In the genomic region with DNA sequence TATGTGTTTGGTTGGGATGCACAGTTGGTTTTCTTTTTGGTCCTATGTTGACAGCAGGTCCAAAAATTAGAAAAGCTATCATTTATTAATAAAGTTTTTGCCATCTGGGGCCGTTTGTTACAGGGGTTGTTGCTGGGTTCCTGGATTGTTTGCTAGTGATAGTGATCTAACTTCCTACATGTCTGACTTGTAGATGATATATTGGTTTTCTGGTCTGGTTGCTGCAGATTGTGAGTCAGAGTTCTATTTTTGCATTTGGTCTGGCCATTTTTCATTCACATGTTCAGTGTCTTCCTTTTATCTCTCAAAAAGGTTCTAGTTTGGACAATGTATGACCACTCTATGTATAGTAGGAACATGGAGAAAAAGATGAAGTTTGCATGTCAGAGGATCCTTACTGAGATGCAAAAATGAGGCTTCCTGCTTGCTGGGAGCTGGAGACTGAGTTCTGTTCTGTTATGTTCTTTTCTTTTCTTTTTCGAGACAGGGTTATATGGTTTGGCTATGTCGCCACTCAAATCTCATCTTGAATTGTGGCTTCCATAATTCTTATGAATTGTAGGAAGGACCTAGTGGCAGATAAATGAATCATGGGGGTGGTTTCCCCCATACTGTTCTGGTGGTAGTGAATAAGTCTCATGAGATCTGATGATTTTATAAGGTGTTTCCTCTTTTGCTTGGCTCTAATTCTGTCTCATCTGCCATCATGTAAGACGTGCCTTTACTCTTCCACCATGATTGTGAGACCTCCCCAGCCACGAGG, we compare ENCODE assay signal across 11 cellular contexts. TPM values are rescaled to one million over a fixed set of nuclear protein-coding genes. Genes with fewer than 3 reads are reported as not detected.
DNase-seq lines count a peak whose midpoint lies in the region; ATAC-seq, FAIRE-seq and TF ChIP-seq lines count a peak whose summit lies in the region.
"Had no signal": no experiment of that assay in that cellular context is flagged by ENCODE, and none has a peak within 500 bp of the region (broad histone marks: within the 10 kb centered on the region; RNA-seq: fewer than 3 reads in every experiment).

No MANE protein-coding gene starts in this region.

- no peak overlapping the region for H2AFZ ChIP-seq in astrocyte (ENCODE audit: low read depth, low read length)

- peaks cover 22% of the 10 kb centered on the region for H3K4me1 Mint-ChIP-seq in activated T-cell treated with anti-CD3 and anti-CD28 coated beads, Interleukin-2, amount 50 U/mL, for 4 hours (ENCODE audit: low read depth)
- H3K4me1 Mint-ChIP-seq in astrocyte (ENCODE audit: low read depth, unreplicated experiment), result peaks cover 6% of the 10 kb centered on the region

- no peak for DNase-seq in activated T-cell treated with anti-CD3 and anti-CD28 coated beads, Interleukin-2, amount 50 U/mL, for 4 hours
- no peak for DNase-seq in activated T-cell treated with anti-CD3 and anti-CD28 coated beads, Interleukin-2, amount 50 U/mL, for 48 hours
- DNase-seq in NOMO-1 treated with DMSO at 0.1 percent for 48 hours (lab: John Stamatoyannopoulos, UW; ENCODE audit: unreplicated experiment) (peak; percentile 96), astrocyte (ENCODE audit: low read depth) (peak; percentile 55), UCSD-AML1 (lab: John Stamatoyannopoulos, UW; ENCODE audit: unreplicated experiment) (no peak), 8988T (no peak), caudate nucleus (lab: John Stamatoyannopoulos, UW) (no peak)
- DNase-seq in stimulated activated naive CD8-positive, alpha-beta T cell treated with anti-CD3 and anti-CD28 coated beads, Interleukin-15, Interleukin-2, amounts not matched to agents 100 U/mL and 50 U/mL, for 24 hours, result no peak
- DNase-seq: spleen, tibial artery had no signal

- no peaks in the 10 kb centered on the region for H3K9me3 Mint-ChIP-seq in activated T-cell treated with anti-CD3 and anti-CD28 coated beads, Interleukin-2, amount 50 U/mL, for 4 hours
- no peaks in the 10 kb centered on the region for H3K9me3 Mint-ChIP-seq in astrocyte (ENCODE audit: unreplicated experiment)

- H3K36me3 ChIP-seq in astrocyte (ENCODE audit: insufficient read depth, low read length), result no peaks in the 10 kb centered on the region
- H3K36me3 ChIP-seq: spleen, tibial artery had no signal

- H3K27me3 Mint-ChIP-seq in activated T-cell treated with anti-CD3 and anti-CD28 coated beads, Interleukin-2, amount 50 U/mL, for 4 hours (ENCODE audit: low read depth), result no peaks in the 10 kb centered on the region
- no peaks in the 10 kb centered on the region for H3K27me3 Mint-ChIP-seq in astrocyte (ENCODE audit: low read depth, unreplicated experiment)

- H3K4me3 Mint-ChIP-seq in activated T-cell treated with anti-CD3 and anti-CD28 coated beads, Interleukin-2, amount 50 U/mL, for 4 hours, result no peak overlapping the region
- H3K4me3 Mint-ChIP-seq in astrocyte (ENCODE audit: unreplicated experiment), result no peak overlapping the region

- no peaks in the 10 kb centered on the region for H4K20me1 ChIP-seq in astrocyte (ENCODE audit: insufficient read depth, low read length)

- H3K27me3 ChIP-seq in astrocyte (ENCODE audit: insufficient read depth, low read length), result no peaks in the 10 kb centered on the region
- H3K27me3 ChIP-seq: spleen, tibial artery had no signal

- no peak for FAIRE-seq in astrocyte (lab: Jason Lieb, UNC)

- H3K27ac ChIP-seq in astrocyte (ENCODE audit: low read depth, low read length) (peak overlapping the region; percentile 18), caudate nucleus (ENCODE audit: low read depth, low read length) (no peak overlapping the region)
- H3K27ac ChIP-seq: tibial artery had no signal

- peaks cover 9% of the 10 kb centered on the region for H3K79me2 ChIP-seq in astrocyte (ENCODE audit: insufficient read depth, low read length)

- ATAC-seq in activated T-cell treated with anti-CD3 and anti-CD28 coated beads, Interleukin-2, amount 50 U/mL, for 4 hours, result peak; percentile 3 to 35
- peak; percentile 6 for ATAC-seq in stimulated activated naive CD8-positive, alpha-beta T cell treated with anti-CD3 and anti-CD28 coated beads, Interleukin-15, Interleukin-2, amounts not matched to agents 100 U/mL and 50 U/mL, for 24 hours

- H3K27ac Mint-ChIP-seq in astrocyte (ENCODE audit: unreplicated experiment), result peak overlapping the region; percentile 22

- H3K4me1 ChIP-seq in astrocyte (ENCODE audit: insufficient read depth, low read length), result peaks cover 13% of the 10 kb centered on the region

- TF ChIP-seq CTCF in astrocyte (IDR thresholded peaks at IDR 0.05; ENCODE audit: insufficient read depth, low read depth, low read length), result no peak

- H3K9ac ChIP-seq in astrocyte (ENCODE audit: low read length), result peak overlapping the region; percentile 45

- H3K9me3 ChIP-seq in astrocyte (ENCODE audit: insufficient read depth, low read depth, low read length), result no peaks in the 10 kb centered on the region
- H3K9me3 ChIP-seq: spleen, tibial artery had no signal

- H3K36me3 Mint-ChIP-seq in activated T-cell treated with anti-CD3 and anti-CD28 coated beads, Interleukin-2, amount 50 U/mL, for 4 hours (ENCODE audit: insufficient read depth), result no peaks in the 10 kb centered on the region
- no peaks in the 10 kb centered on the region for H3K36me3 Mint-ChIP-seq in astrocyte (ENCODE audit: low read depth, unreplicated experiment)

- peak overlapping the region; percentile 56 for H3K4me2 ChIP-seq in astrocyte (ENCODE audit: low read length)

- H3K4me3 ChIP-seq in astrocyte (ENCODE audit: insufficient read depth, low read depth, low read length), result no peak overlapping the region
- H3K4me3 ChIP-seq: lung, spleen, tibial artery had no signal

RNA-seq across cellular contexts. Expression of gene NVL, which starts 4.1 kb away (rescaled TPM):
- total RNA-seq in activated T-cell treated with anti-CD3 and anti-CD28 coated beads, Interleukin-2, amount 50 U/mL, for 4 hours, result 10 to 100 TPM; 40.0 to 42.7 (median 41.8) TPM
- total RNA-seq in astrocyte, result 30.6 and 36.2 TPM in 2 replicates

RNA-seq across cellular contexts. Expression of gene CNIH4, which starts 22.6 kb away (rescaled TPM):
- 10 to 100 TPM; 31.2 to 38.6 (median 37.6) TPM for total RNA-seq in activated T-cell treated with anti-CD3 and anti-CD28 coated beads, Interleukin-2, amount 50 U/mL, for 4 hours
- total RNA-seq in astrocyte, result 65.8 and 68.0 TPM in 2 replicates

Comparison
In these comparisons a context has a peak if more than half of its experiments do, and no peak if none do; other contexts are left out.
1. DNase-seq: peak in NOMO-1 treated with DMSO at 0.1 percent for 48 hours (single experiment) and astrocyte (single experiment); none in activated T-cell treated with anti-CD3 and anti-CD28 coated beads, Interleukin-2, amount 50 U/mL, for 4 hours (single experiment), activated T-cell treated with anti-CD3 and anti-CD28 coated beads, Interleukin-2, amount 50 U/mL, for 48 hours (0 of 2), stimulated activated naive CD8-positive, alpha-beta T cell treated with anti-CD3 and anti-CD28 coated beads, Interleukin-15, Interleukin-2, amounts not matched to agents 100 U/mL and 50 U/mL, for 24 hours (single experiment), UCSD-AML1 (single experiment), 8988T (single experiment) and caudate nucleus (0 of 61).